Comparison of ENCODE assay signal across 1 cellular context in the genomic region with DNA sequence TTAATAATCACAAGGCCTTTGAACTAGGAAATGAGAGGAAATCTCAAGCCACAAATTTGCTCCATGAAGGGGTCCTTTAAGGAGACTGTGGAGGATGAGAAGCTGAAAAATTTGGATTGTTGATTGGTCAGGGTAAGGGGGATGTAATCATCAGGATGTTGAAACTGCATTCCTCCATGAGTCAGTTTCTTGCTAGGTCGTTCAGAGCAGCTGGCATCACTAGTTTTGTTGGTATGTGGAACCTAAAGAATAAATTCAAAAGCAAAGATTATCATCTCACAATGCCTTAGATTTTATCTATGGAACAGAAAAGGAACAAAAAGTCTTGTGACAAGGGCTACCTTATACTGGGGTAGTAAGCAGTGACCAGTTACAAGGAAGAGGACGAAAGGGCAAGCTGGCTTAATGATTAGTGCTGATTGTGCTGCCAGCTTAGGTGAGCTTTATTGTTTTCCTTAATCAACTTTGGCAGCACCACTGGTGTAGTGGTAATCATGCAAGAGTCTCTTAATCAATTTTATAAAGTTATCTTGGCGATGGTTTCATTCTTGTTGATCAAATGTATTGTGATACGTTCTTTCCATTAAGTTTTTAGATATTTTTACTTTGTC.
TF ChIP-seq lines count a peak whose summit lies in the region.

No MANE protein-coding gene starts in this region.

TF ChIP-seq in IMR-90, 13 proteins besides CTCF, POLR2A, EP300 and RAD21:
- TF ChIP-seq CEBPB (IDR thresholded peaks at IDR 0.05; ENCODE audit: low read depth, low read length) (peak; percentile 42; the same call in 1 of the 2 replicates), CHD1 (IDR thresholded peaks at IDR 0.05; ENCODE audit: low read depth, low read length) (no peak)
